Comparison of ENCODE assay signal across 23 cellular contexts in the genomic region with DNA sequence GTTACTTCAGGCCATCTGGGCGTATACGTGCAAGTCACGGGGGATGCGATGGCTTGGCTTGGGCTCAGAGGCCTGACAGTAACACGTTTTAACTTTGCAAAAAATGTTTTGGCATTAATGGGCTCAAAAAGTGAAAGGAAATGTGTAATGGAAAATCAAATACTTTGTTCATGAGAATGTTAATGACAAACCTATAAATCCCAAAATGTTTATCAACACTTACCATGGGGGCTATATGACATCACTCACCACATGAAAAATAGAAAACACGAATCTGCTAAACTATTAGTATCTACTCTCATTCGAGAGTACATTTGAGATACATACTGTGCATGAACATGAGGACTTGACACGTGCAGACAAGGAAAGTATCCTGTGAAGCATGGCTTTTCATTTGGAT.
DNase-seq lines count a peak whose midpoint lies in the region; ATAC-seq and TF ChIP-seq lines count a peak whose summit lies in the region.
"Had no signal": no experiment of that assay in that cellular context is flagged by ENCODE, and none has a peak within 500 bp of the region (broad histone marks: within the 10 kb centered on the region; RNA-seq: fewer than 3 reads in every experiment).

No MANE protein-coding gene starts in this region.

- DNase-seq in GM23248, result peak; percentile 22
- no peak for DNase-seq in WERI-Rb-1
- no peak for DNase-seq in left lung
- DNase-seq in SKM-1 treated with dmso at 0.1 percent for 144 hours (lab: John Stamatoyannopoulos, UW; ENCODE audit: unreplicated experiment), result no peak
- DNase-seq: AML-193; C1 segment of cervical spinal cord; Calu3; CD8-positive, alpha-beta T cell; DMS153; GDM1; NCI-H1105; NCI-H1694; NCI-H2081; NCI-H2171; NCI-H345; NCI-H524; NCI-H774; SIG-M5; SK-N-SH had no signal

- ATAC-seq in GM19397 (IDR thresholded peaks at IDR 0.05; ENCODE audit: unreplicated experiment) (no peak), left lung (no peak)
- ATAC-seq: CD8-positive, alpha-beta T cell; Panc1 had no signal

- H3K4me1 ChIP-seq in GM23248 (ENCODE audit: insufficient read depth) (peaks cover 18% of the 10 kb centered on the region), HUES64 (ENCODE audit: insufficient read depth, low read length) (peaks cover 45% of the 10 kb centered on the region), iPS-15b (ENCODE audit: control insufficient read depth, insufficient read depth, low read length) (peaks cover 28% of the 10 kb centered on the region), left lung (peaks cover 0 to 3% of the 10 kb centered on the region in 2 donors)

- H3K79me2 ChIP-seq in GM23248 (ENCODE audit: insufficient read depth), result no peaks in the 10 kb centered on the region

- H3K9ac ChIP-seq in GM23248 (no peak overlapping the region), HUES64 (ENCODE audit: low read depth, low read length) (peak overlapping the region; percentile 5; the same call in 1 of the 2 replicates), iPS-15b (ENCODE audit: low read depth, low read length) (peak overlapping the region; percentile 66)
- H3K9ac ChIP-seq: SK-N-SH had no signal

- H3F3A ChIP-seq in GM23248 (ENCODE audit: insufficient read depth), result peaks cover 4% of the 10 kb centered on the region; the same call in 1 of the 2 replicates

- H3K4me2 ChIP-seq in GM23248 (ENCODE audit: unreplicated experiment), result no peak overlapping the region
- H3K4me2 ChIP-seq: SK-N-SH had no signal

- no peaks in the 10 kb centered on the region for H3K9me2 ChIP-seq in GM23248 (ENCODE audit: insufficient read depth)
- H3K9me2 ChIP-seq: SK-N-SH had no signal

- TF ChIP-seq CTCF in WERI-Rb-1 (IDR thresholded peaks at IDR 0.05; ENCODE audit: low read depth, low read length), result no peak
- no peak for TF ChIP-seq CTCF in left lung (IDR thresholded peaks at IDR 0.05)

- H4K20me1 ChIP-seq in GM23248 (ENCODE audit: insufficient read depth), result no peaks in the 10 kb centered on the region

- in situ Hi-C loops in GM23248 (cut with MboI), result no loop called here

- H3K9me3 ChIP-seq in GM23248 (ENCODE audit: low read depth), result no peaks in the 10 kb centered on the region
- H3K9me3 ChIP-seq in HUES64 (ENCODE audit: insufficient read depth, low read depth, low read length), result no peaks in the 10 kb centered on the region
- H3K9me3 ChIP-seq in iPS-15b (ENCODE audit: control insufficient read depth, insufficient read depth, low read length), result no peaks in the 10 kb centered on the region
- H3K9me3 ChIP-seq in WERI-Rb-1 (ENCODE audit: severe bottlenecking), result no peaks in the 10 kb centered on the region
- H3K9me3 ChIP-seq in left lung, result no peaks in the 10 kb centered on the region
- H3K9me3 ChIP-seq: SK-N-SH had no signal

- intact Hi-C loops in left lung (cut with DNase I), result no loop called here

- no peak overlapping the region for H3K27ac ChIP-seq in GM23248
- peak overlapping the region; percentile 75 for H3K27ac ChIP-seq in HUES64 (ENCODE audit: low read depth, low read length)
- no peak overlapping the region for H3K27ac ChIP-seq in WERI-Rb-1
- H3K27ac ChIP-seq in left lung, result no peak overlapping the region

- H3K27me3 ChIP-seq in GM23248 (replicated peaks; ENCODE audit: insufficient read depth), result 0 out of 2 replicates have a peak, but pooled peaks cover 7% of the 10 kb centered on the region
- H3K27me3 ChIP-seq in HUES64 (ENCODE audit: insufficient read depth, low read length), result peaks cover 29% of the 10 kb centered on the region; the same call in 1 of the 2 replicates
- no peaks in the 10 kb centered on the region for H3K27me3 ChIP-seq in iPS-15b (ENCODE audit: control insufficient read depth, insufficient read depth, low read length)
- no peaks in the 10 kb centered on the region for H3K27me3 ChIP-seq in WERI-Rb-1 (ENCODE audit: insufficient read depth, low read depth, severe bottlenecking)
- H3K27me3 ChIP-seq in left lung, result no peaks in the 10 kb centered on the region

- 57 to 58% methylated on average over 8 of the region's 8 CpGs for WGBS in GM23248 (ENCODE audit: low coverage in 1 of 2, low lambda C conversion rate in 2 of 2, missing lambda C conversion rate in 2 of 2), 2 experiments
- 17% methylated on average over 8 of the region's 8 CpGs for WGBS in HUES64

- no peak overlapping the region for H2AFZ ChIP-seq in GM23248

- H3K36me3 ChIP-seq in GM23248 (ENCODE audit: low read depth) (no peaks in the 10 kb centered on the region), HUES64 (ENCODE audit: insufficient read depth, low read length) (peaks cover 8% of the 10 kb centered on the region), iPS-15b (ENCODE audit: control insufficient read depth, insufficient read depth, low read length) (no peaks in the 10 kb centered on the region), WERI-Rb-1 (no peaks in the 10 kb centered on the region), left lung (no peaks in the 10 kb centered on the region)

- H3K4me3 ChIP-seq in GM23248 (no peak overlapping the region), HUES64 (ENCODE audit: low read length) (0 out of 2 replicates have a peak overlapping the region, but pooled peaks have one; percentile 0), iPS-15b (ENCODE audit: low read depth, low read length) (peak overlapping the region; percentile 11), WERI-Rb-1 (ENCODE audit: low read depth, low read length) (no peak overlapping the region), left lung (no peak overlapping the region)

Comparison
In these comparisons a context has a peak if more than half of its experiments do, and no peak if none do; other contexts are left out.
1. H3K4me3 ChIP-seq: peak in HUES64 (single experiment) and iPS-15b (single experiment); none in GM23248 (single experiment), WERI-Rb-1 (single experiment) and left lung (0 of 2).